Comparison of ENCODE assay signal across 8 cellular contexts in genomic region chr2:101151141-101151858, GRCh38. TPM values are rescaled to one million over a fixed set of nuclear protein-coding genes. Genes with fewer than 3 reads are reported as not detected.
DNase-seq lines count a peak whose midpoint lies in the region; ATAC-seq and TF ChIP-seq lines count a peak whose summit lies in the region.

TSS of gene TBC1D8 (minus strand) at chr2:101151382. CDS start at chr2:101151253, 129 bp downstream.

- peak; percentile 46 for ATAC-seq in GM18873 (IDR thresholded peaks at IDR 0.05; ENCODE audit: low FRiP score, unreplicated experiment)
- ATAC-seq in HG03135 (IDR thresholded peaks at IDR 0.05; ENCODE audit: unreplicated experiment): peak; percentile 62
- peak; percentile 92 for ATAC-seq in activated CD8-positive, alpha-beta T cell treated with anti-CD3 and anti-CD28 coated beads for 36 hours

- POLR2A ChIA-PET in AG04449 (lab: Yijun Ruan, JAX): no interaction called here
- POLR2A ChIA-PET in activated CD8-positive, alpha-beta T cell treated with anti-CD3 and anti-CD28 coated beads for 36 hours (lab: Charles Lee): interaction anchor here (1.1 kb wide), 1 partner anchor 147 kb away, joined by 3 read pairs; no protein-coding TSS in a partner anchor

- H3K27ac Mint-ChIP-seq in activated CD8-positive, alpha-beta T cell treated with anti-CD3 and anti-CD28 coated beads for 36 hours: no peak within 1 kb of the TSS

- H3K4me1 Mint-ChIP-seq in activated CD8-positive, alpha-beta T cell treated with anti-CD3 and anti-CD28 coated beads for 36 hours (ENCODE audit: low read depth): peaks cover 14% of the 10 kb centered on the region

- DNase-seq in AG04449 (ENCODE audit: low read depth, low spot score) (no peak), NCI-H510A treated with DMSO at 0.1 percent for 48 hours (lab: John Stamatoyannopoulos, UW) (peak; percentile 81), ecto neural progenitor cell (ENCODE audit: low spot score) (peak; percentile 90), lower leg skin (ENCODE audit: low spot score in 2 of 2) (peak; percentile 74 to 97)
- DNase-seq in activated CD8-positive, alpha-beta T cell treated with anti-CD3 and anti-CD28 coated beads for 36 hours: peak; percentile 56
- peak; percentile 62 for DNase-seq in stimulated activated CD4-positive, alpha-beta T cell treated with anti-CD3 and anti-CD28 coated beads, Interleukin-4, amount 100 ng/mL, for 24 hours

- H3K4me3 Mint-ChIP-seq in activated CD8-positive, alpha-beta T cell treated with anti-CD3 and anti-CD28 coated beads for 36 hours: peak within 1 kb of the TSS; percentile 72

- peaks cover 27% of the 10 kb centered on the region for H3K27me3 Mint-ChIP-seq in activated CD8-positive, alpha-beta T cell treated with anti-CD3 and anti-CD28 coated beads for 36 hours

- CTCF ChIA-PET in AG04449 (lab: Yijun Ruan, JAX): interaction anchor here (1.1 to 5.0 kb wide), 6 partner anchors 37 to 544 kb away, joined by 3 to 35 read pairs (median 6); no protein-coding TSS in a partner anchor
- CTCF ChIA-PET in activated CD8-positive, alpha-beta T cell treated with anti-CD3 and anti-CD28 coated beads for 36 hours (lab: Charles Lee): interaction anchor here (0.9 to 5.4 kb wide), 10 partner anchors 9 to 138 kb away, joined by 3 to 29 read pairs (median 3); no protein-coding TSS in a partner anchor

- H3K9me3 Mint-ChIP-seq in activated CD8-positive, alpha-beta T cell treated with anti-CD3 and anti-CD28 coated beads for 36 hours: no peaks in the 10 kb centered on the region

- peak in 1 of 2 donors; percentile 13 for TF ChIP-seq POLR2A in lower leg skin (IDR thresholded peaks at IDR 0.05)

- intact Hi-C loops in activated CD8-positive, alpha-beta T cell treated with anti-CD3 and anti-CD28 coated beads for 36 hours (cut with micrococcal nuclease): no loop called here
- intact Hi-C loops in lower leg skin (cut with DNase I; ENCODE audit: low total_unique reads): loop anchor here (5.0 kb wide), 2 partner anchors 114 to 139 kb away; no protein-coding TSS in a partner anchor

- H3K36me3 Mint-ChIP-seq in activated CD8-positive, alpha-beta T cell treated with anti-CD3 and anti-CD28 coated beads for 36 hours (ENCODE audit: low read depth): no peaks in the 10 kb centered on the region

- 1% methylated on average over 18 to 58 of the region's 81 CpGs for WGBS in lower leg skin, 2 donors

- TF ChIP-seq CTCF in AG04449 (IDR thresholded peaks at IDR 0.05; ENCODE audit: insufficient read depth, low read length, missing control alignments) (no peak), lower leg skin (IDR thresholded peaks at IDR 0.05) (no peak)
- no peak for TF ChIP-seq CTCF in activated CD8-positive, alpha-beta T cell treated with anti-CD3 and anti-CD28 coated beads for 36 hours (IDR thresholded peaks at IDR 0.05)

- H3K4me3 ChIP-seq in AG04449 (ENCODE audit: low read depth, low read length): peak within 1 kb of the TSS; percentile 64
- H3K4me3 ChIP-seq in lower leg skin (ENCODE audit: low read depth, poor library complexity, severe bottlenecking): peak within 1 kb of the TSS; percentile 71

RNA-seq across cellular contexts. Expression of gene TBC1D8, which starts in this region (rescaled TPM):
- total RNA-seq in activated CD8-positive, alpha-beta T cell treated with anti-CD3 and anti-CD28 coated beads for 36 hours: 1 to 10 TPM; 3.2 to 3.3 TPM
- total RNA-seq in lower leg skin: 100 to 1,000 TPM in 1 of 4 donors, 10 to 100 TPM in 3; 29.4 to 102 (median 46.1) TPM

Comparison
In these comparisons a context has a peak if more than half of its experiments do, and no peak if none do; other contexts are left out.
1. RNA of gene TBC1D8 (total RNA-seq): 29.4 to 102 TPM in lower leg skin; 3.2 to 3.3 TPM in activated CD8-positive, alpha-beta T cell treated with anti-CD3 and anti-CD28 coated beads for 36 hours; every median in the first group is over 4 times any median in the second.
2. Peak in every context shown above with its lines, with median percentiles within 50 percentile points of each other: ATAC-seq.